10 cellular contexts compared by ENCODE assay signal in genomic region chr15:47961401-47962090, GRCh38.
DNase-seq lines count a peak whose midpoint lies in the region; ATAC-seq and TF ChIP-seq lines count a peak whose summit lies in the region.
"Had no signal": no experiment of that assay in that cellular context is flagged by ENCODE, and none has a peak within 500 bp of the region (broad histone marks: within the 10 kb centered on the region; RNA-seq: fewer than 3 reads in every experiment).

No MANE protein-coding gene starts in this region.

- H3K9me3 Mint-ChIP-seq in WTC11: 0 out of 2 replicates have a peak, but pooled peaks cover 3% of the 10 kb centered on the region

- ATAC-seq in GM19372 (IDR thresholded peaks at IDR 0.05; ENCODE audit: low read depth, unreplicated experiment): peak; percentile 82
- ATAC-seq in HG03064 (IDR thresholded peaks at IDR 0.05; ENCODE audit: low read depth, unreplicated experiment): peak; percentile 83
- no peak for ATAC-seq in WTC11

- POLR2A ChIA-PET in WTC11 (lab: Charles Lee): no interaction called here

- H3K27ac ChIP-seq in coronary artery: no peak overlapping the region
- no peak overlapping the region for H3K27ac ChIP-seq in SJCRH30

- CTCF ChIA-PET in WTC11 (lab: Charles Lee): no interaction called here

- no peaks in the 10 kb centered on the region for H3K36me3 ChIP-seq in SJCRH30

- H3K9me3 ChIP-seq in SJCRH30 (replicated peaks): no peaks in the 10 kb centered on the region

- TF ChIP-seq CTCF in coronary artery (IDR thresholded peaks at IDR 0.05): no peak
- TF ChIP-seq CTCF in WTC11 (IDR thresholded peaks at IDR 0.05): no peak

- no peaks in the 10 kb centered on the region for H3K36me3 Mint-ChIP-seq in WTC11
- H3K36me3 Mint-ChIP-seq: naive B cell had no signal

- H3K4me1 ChIP-seq in SJCRH30: no peaks in the 10 kb centered on the region

- peak; percentile 98 for DNase-seq in RPMI8226
- DNase-seq in coronary artery (ENCODE audit: low spot score): no peak
- no peak for DNase-seq in WTC11 (ENCODE audit: low spot score)
- DNase-seq in SJCRH30: no peak
- DNase-seq in retina: no peak
- DNase-seq: naive B cell, NCI-H1436 treated with DMSO at 0.1 percent for 48 hours had no signal

- peaks cover 5% of the 10 kb centered on the region for H3K27me3 Mint-ChIP-seq in WTC11 (ENCODE audit: low read depth)

- no peak overlapping the region for H3K4me3 Mint-ChIP-seq in WTC11

- H3K4me3 ChIP-seq in GM08714 (ENCODE audit: low read length) (peak overlapping the region; percentile 46; the same call in 1 of the 2 replicates), coronary artery (no peak overlapping the region), SJCRH30 (no peak overlapping the region)

- no peaks in the 10 kb centered on the region for H3K27me3 ChIP-seq in SJCRH30

- peaks cover 17% of the 10 kb centered on the region for H3K4me1 Mint-ChIP-seq in WTC11

- no peak overlapping the region for H3K27ac Mint-ChIP-seq in WTC11

TF ChIP-seq in WTC11, 78 proteins besides CTCF, POLR2A, EP300 and RAD21:
- TF ChIP-seq, protein P1, sequence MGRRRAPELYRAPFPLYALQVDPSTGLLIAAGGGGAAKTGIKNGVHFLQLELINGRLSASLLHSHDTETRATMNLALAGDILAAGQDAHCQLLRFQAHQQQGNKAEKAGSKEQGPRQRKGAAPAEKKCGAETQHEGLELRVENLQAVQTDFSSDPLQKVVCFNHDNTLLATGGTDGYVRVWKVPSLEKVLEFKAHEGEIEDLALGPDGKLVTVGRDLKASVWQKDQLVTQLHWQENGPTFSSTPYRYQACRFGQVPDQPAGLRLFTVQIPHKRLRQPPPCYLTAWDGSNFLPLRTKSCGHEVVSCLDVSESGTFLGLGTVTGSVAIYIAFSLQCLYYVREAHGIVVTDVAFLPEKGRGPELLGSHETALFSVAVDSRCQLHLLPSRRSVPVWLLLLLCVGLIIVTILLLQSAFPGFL (CRISPR knock-in tag; IDR thresholded peaks at IDR 0.05; ENCODE audit: borderline replicate concordance): no peak
- TF ChIP-seq, protein P2, sequence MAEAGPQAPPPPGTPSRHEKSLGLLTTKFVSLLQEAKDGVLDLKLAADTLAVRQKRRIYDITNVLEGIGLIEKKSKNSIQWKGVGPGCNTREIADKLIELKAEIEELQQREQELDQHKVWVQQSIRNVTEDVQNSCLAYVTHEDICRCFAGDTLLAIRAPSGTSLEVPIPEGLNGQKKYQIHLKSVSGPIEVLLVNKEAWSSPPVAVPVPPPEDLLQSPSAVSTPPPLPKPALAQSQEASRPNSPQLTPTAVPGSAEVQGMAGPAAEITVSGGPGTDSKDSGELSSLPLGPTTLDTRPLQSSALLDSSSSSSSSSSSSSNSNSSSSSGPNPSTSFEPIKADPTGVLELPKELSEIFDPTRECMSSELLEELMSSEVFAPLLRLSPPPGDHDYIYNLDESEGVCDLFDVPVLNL (CRISPR knock-in tag; IDR thresholded peaks at IDR 0.05; ENCODE audit: borderline replicate concordance, low read depth): no peak
- TF ChIP-seq, protein P3, sequence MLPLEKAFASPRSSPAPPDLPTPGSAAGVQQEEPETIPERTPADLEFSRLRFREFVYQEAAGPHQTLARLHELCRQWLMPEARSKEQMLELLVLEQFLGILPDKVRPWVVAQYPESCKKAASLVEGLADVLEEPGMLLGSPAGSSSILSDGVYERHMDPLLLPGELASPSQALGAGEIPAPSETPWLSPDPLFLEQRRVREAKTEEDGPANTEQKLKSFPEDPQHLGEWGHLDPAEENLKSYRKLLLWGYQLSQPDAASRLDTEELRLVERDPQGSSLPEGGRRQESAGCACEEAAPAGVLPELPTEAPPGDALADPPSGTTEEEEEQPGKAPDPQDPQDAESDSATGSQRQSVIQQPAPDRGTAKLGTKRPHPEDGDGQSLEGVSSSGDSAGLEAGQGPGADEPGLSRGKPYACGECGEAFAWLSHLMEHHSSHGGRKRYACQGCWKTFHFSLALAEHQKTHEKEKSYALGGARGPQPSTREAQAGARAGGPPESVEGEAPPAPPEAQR (CRISPR knock-in tag; IDR thresholded peaks at IDR 0.05): no peak
- TF ChIP-seq NFYB (CRISPR knock-in tag; conservative IDR thresholded peaks at IDR 0.05; ENCODE audit: low read depth): no peak
- no peak for TF ChIP-seq FOXP1 (CRISPR knock-in tag; IDR thresholded peaks at IDR 0.05; ENCODE audit: borderline replicate concordance)
- no peak for TF ChIP-seq GTF2I (CRISPR knock-in tag; conservative IDR thresholded peaks at IDR 0.05)
- TF ChIP-seq ZNF512 (CRISPR knock-in tag; IDR thresholded peaks at IDR 0.05; ENCODE audit: borderline replicate concordance): no peak
- TF ChIP-seq ZNF232 (CRISPR knock-in tag; IDR thresholded peaks at IDR 0.05): no peak
- TF ChIP-seq RORB (CRISPR knock-in tag; IDR thresholded peaks at IDR 0.05): no peak
- TF ChIP-seq ERG (CRISPR knock-in tag; IDR thresholded peaks at IDR 0.05): no peak
- TF ChIP-seq NR2C2 (CRISPR knock-in tag; IDR thresholded peaks at IDR 0.05): no peak
- no peak for TF ChIP-seq KAT7 (CRISPR knock-in tag; IDR thresholded peaks at IDR 0.05; ENCODE audit: borderline replicate concordance)
- TF ChIP-seq, protein P4, sequence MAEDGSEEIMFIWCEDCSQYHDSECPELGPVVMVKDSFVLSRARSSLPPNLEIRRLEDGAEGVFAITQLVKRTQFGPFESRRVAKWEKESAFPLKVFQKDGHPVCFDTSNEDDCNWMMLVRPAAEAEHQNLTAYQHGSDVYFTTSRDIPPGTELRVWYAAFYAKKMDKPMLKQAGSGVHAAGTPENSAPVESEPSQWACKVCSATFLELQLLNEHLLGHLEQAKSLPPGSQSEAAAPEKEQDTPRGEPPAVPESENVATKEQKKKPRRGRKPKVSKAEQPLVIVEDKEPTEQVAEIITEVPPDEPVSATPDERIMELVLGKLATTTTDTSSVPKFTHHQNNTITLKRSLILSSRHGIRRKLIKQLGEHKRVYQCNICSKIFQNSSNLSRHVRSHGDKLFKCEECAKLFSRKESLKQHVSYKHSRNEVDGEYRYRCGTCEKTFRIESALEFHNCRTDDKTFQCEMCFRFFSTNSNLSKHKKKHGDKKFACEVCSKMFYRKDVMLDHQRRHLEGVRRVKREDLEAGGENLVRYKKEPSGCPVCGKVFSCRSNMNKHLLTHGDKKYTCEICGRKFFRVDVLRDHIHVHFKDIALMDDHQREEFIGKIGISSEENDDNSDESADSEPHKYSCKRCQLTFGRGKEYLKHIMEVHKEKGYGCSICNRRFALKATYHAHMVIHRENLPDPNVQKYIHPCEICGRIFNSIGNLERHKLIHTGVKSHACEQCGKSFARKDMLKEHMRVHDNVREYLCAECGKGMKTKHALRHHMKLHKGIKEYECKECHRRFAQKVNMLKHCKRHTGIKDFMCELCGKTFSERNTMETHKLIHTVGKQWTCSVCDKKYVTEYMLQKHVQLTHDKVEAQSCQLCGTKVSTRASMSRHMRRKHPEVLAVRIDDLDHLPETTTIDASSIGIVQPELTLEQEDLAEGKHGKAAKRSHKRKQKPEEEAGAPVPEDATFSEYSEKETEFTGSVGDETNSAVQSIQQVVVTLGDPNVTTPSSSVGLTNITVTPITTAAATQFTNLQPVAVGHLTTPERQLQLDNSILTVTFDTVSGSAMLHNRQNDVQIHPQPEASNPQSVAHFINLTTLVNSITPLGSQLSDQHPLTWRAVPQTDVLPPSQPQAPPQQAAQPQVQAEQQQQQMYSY (CRISPR knock-in tag; IDR thresholded peaks at IDR 0.05): no peak
- no peak for TF ChIP-seq NR1H2 (CRISPR knock-in tag; IDR thresholded peaks at IDR 0.05)
TF ChIP-seq in WTC11: peak in this region for 0.
